Comparison of ENCODE assay signal across 8 cellular contexts in the genomic region with DNA sequence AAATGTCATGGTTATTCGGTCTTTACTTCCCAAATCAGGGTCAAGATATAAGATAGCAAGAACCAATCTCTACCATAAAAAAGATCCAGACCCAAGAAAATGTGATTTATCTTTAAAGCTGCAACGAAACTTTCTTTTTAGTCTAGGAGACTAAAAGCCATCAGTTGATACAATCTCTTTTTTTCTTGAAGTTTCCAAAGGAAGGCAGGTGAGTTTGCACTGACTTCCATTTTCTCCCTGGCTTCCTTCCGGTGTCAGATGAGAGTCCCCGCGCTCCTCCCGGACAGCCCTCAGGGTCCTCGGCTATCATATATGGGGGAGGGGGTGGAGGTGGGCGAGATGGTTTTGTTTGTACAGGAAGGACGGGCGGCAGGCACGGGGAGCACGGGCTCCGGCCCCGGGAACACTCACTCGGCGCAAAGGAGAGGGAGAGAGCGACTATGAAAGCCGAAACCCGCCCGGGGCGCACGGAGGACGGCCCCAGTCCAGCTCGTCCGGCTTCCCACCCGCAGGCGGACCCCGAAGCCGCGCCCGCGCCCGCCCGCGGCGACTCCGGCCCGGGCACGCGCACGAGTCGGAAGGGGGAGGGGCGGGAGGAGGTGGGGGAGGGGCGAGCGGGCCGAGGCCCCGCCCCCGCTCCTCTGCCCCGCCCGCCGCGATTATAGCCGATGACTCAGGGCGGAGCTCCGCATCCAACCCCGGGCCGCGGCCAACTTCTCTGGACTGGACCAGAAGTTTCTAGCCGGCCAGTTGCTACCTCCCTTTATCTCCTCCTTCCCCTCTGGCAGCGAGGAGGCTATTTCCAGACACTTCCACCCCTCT. TPM values are rescaled to one million over a fixed set of nuclear protein-coding genes. Genes with fewer than 3 reads are reported as not detected.
DNase-seq lines count a peak whose midpoint lies in the region; ATAC-seq and TF ChIP-seq lines count a peak whose summit lies in the region.

A gene (plus strand): TSS at position 689 of the 822 bp plus-strand sequence. CDS start 296 bp downstream, outside the sequence.

- H3K27me3 ChIP-seq in HUES64 (ENCODE audit: insufficient read depth, low read length): peaks cover 4% of the 10 kb centered on the region; the same call in 1 of the 2 replicates
- H3K27me3 ChIP-seq in foreskin keratinocyte: no peaks in the 10 kb centered on the region
- H3K27me3 ChIP-seq in neural progenitor cell: peaks cover 6% of the 10 kb centered on the region
- H3K27me3 ChIP-seq in stomach smooth muscle (ENCODE audit: control insufficient read depth in 1 of 2, insufficient read depth in 2 of 2, low read length in 2 of 2): no peaks in the 10 kb centered on the region

- no peaks in the 10 kb centered on the region for H3K9me3 ChIP-seq in HUES64 (ENCODE audit: insufficient read depth, low read depth, low read length)
- no peaks in the 10 kb centered on the region for H3K9me3 ChIP-seq in neural progenitor cell (ENCODE audit: low read depth)
- no peaks in the 10 kb centered on the region for H3K9me3 ChIP-seq in stomach smooth muscle (ENCODE audit: control insufficient read depth in 2 of 2, low read length in 2 of 2)

- peak within 1 kb of the TSS; percentile 95 for H3K4me3 Mint-ChIP-seq in neural progenitor cell

- H2AFZ ChIP-seq in neural progenitor cell (replicated peaks): peak within 1 kb of the TSS; percentile 92

- peak within 1 kb of the TSS; percentile 79 for H3K27ac ChIP-seq in HUES64 (ENCODE audit: low read depth, low read length)
- peak within 1 kb of the TSS; percentile 91 for H3K27ac ChIP-seq in foreskin keratinocyte
- H3K27ac ChIP-seq in neural progenitor cell: no peak within 1 kb of the TSS
- H3K27ac ChIP-seq in stomach smooth muscle (ENCODE audit: low read length): peak within 1 kb of the TSS; percentile 99

- H3K36me3 ChIP-seq in HUES64 (ENCODE audit: insufficient read depth, low read length) (0 out of 2 replicates have a peak, but pooled peaks cover 3% of the 10 kb centered on the region), neural progenitor cell (no peaks in the 10 kb centered on the region), stomach smooth muscle (ENCODE audit: control insufficient read depth in 2 of 2, insufficient read depth in 2 of 2, low read length in 2 of 2) (no peaks in the 10 kb centered on the region)

- H3K9me3 Mint-ChIP-seq in neural progenitor cell: no peaks in the 10 kb centered on the region

- WGBS in HUES64: 3% methylated on average over 60 of the region's 60 CpGs

- H3K9ac ChIP-seq in HUES64 (ENCODE audit: low read depth, low read length): peak within 1 kb of the TSS; percentile 82
- peak within 1 kb of the TSS; percentile 6 for H3K9ac ChIP-seq in neural progenitor cell
- peak within 1 kb of the TSS; percentile 83 to 97 for H3K9ac ChIP-seq in stomach smooth muscle (ENCODE audit: low read length in 2 of 2)

- H3K4me1 ChIP-seq in HUES64 (ENCODE audit: insufficient read depth, low read length) (peaks cover 29% of the 10 kb centered on the region), foreskin keratinocyte (peaks cover 20% of the 10 kb centered on the region), neural progenitor cell (peaks cover 15% of the 10 kb centered on the region), stomach smooth muscle (ENCODE audit: control insufficient read depth, insufficient read depth, low read length) (peaks cover 26% of the 10 kb centered on the region)

- in situ Hi-C loops in SK-MEL-5 (cut with HindIII; ENCODE audit: low pct_unique_long_range_greater_than_20kb, low sequenced_read_pairs): no loop called here

- peaks cover 15% of the 10 kb centered on the region for H3F3A ChIP-seq in neural progenitor cell (ENCODE audit: low read depth)

- TF ChIP-seq CTCF in foreskin keratinocyte (conservative IDR thresholded peaks at IDR 0.05) (no peak), neural progenitor cell (IDR thresholded peaks at IDR 0.05) (no peak)

- peak within 1 kb of the TSS; percentile 89 for H3K4me2 ChIP-seq in neural progenitor cell

- peaks cover 6% of the 10 kb centered on the region for H3K36me3 Mint-ChIP-seq in neural progenitor cell

- H3K4me1 Mint-ChIP-seq in neural progenitor cell: peaks cover 36% of the 10 kb centered on the region

- peak within 1 kb of the TSS; percentile 67 for H3K4me3 ChIP-seq in HUES64 (ENCODE audit: low read length)
- peak within 1 kb of the TSS; percentile 83 for H3K4me3 ChIP-seq in neural progenitor cell
- peak within 1 kb of the TSS; percentile 77 to 91 for H3K4me3 ChIP-seq in stomach smooth muscle (ENCODE audit: low read length in 2 of 2)

- peaks cover 22% of the 10 kb centered on the region for H3K79me2 ChIP-seq in neural progenitor cell (ENCODE audit: low read depth)

- peaks cover 9% of the 10 kb centered on the region for H3K27me3 Mint-ChIP-seq in neural progenitor cell (ENCODE audit: insufficient read depth, low read depth)

- H3K27ac Mint-ChIP-seq in neural progenitor cell: peak within 1 kb of the TSS; percentile 94

- ATAC-seq in GM21381 (IDR thresholded peaks at IDR 0.05; ENCODE audit: unreplicated experiment): peak; percentile 76
- peak; percentile 61 for ATAC-seq in foreskin keratinocyte

- DNase-seq in DMS 273 (lab: John Stamatoyannopoulos, UW; ENCODE audit: unreplicated experiment) (peak; percentile 85), SK-MEL-5 (ENCODE audit: low read depth, low spot score) (peak; percentile 81), foreskin keratinocyte (peak in 1 of 2 donors; percentile 69), neural progenitor cell (ENCODE audit: low spot score) (peak; percentile 92)
- peak; percentile 57 to 74 (median 62) for DNase-seq in activated naive CD4-positive, alpha-beta T cell (lab: John Stamatoyannopoulos, UW)

- H4K20me1 ChIP-seq in neural progenitor cell (ENCODE audit: low read depth): peaks cover 20% of the 10 kb centered on the region

RNA-seq across cellular contexts. Expression of the gene that starts here (rescaled TPM):
- 10.7 TPM for polyA plus RNA-seq in HUES64 (2013, experiment 1 of 2)
- polyA plus RNA-seq in HUES64 (2013, experiment 2 of 2): 14.3 TPM
- total RNA-seq in SK-MEL-5 (2014; rRNA removed; shearing (Covaris generic)): 6.2 and 6.4 TPM in 2 replicates
- polyA plus RNA-seq in SK-MEL-5 (2015; cell fraction: cytosol; rRNA removed): 46.2 and 58.6 TPM in 2 replicates
- 14.3 and 16.0 TPM in 2 replicates for polyA plus RNA-seq in SK-MEL-5 (2015; cell fraction: nucleus; rRNA removed)
- 60.7 and 65.4 TPM in 2 replicates for total RNA-seq in foreskin keratinocyte
- polyA plus RNA-seq in foreskin keratinocyte: 73.6 and 74.2 TPM in 2 replicates
- total RNA-seq in neural progenitor cell (ENCODE audit: low replicate concordance): 2.3 and 6.7 TPM in 2 replicates

Comparison
In these comparisons a context has a peak if more than half of its experiments do, and no peak if none do; other contexts are left out.
1. H3K9ac ChIP-seq: peak in every context shown above with its lines; median percentile 90 in stomach smooth muscle; 82 in HUES64; 6 in neural progenitor cell.